26 cellular contexts compared by ENCODE assay signal in genomic region chr4:8761167-8761823, GRCh38.
DNase-seq lines count a peak whose midpoint lies in the region; ATAC-seq, FAIRE-seq and TF ChIP-seq lines count a peak whose summit lies in the region.
"Had no signal": no experiment of that assay in that cellular context is flagged by ENCODE, and none has a peak within 500 bp of the region (broad histone marks: within the 10 kb centered on the region; RNA-seq: fewer than 3 reads in every experiment).

No MANE protein-coding gene starts in this region.

- H4K91ac ChIP-seq in H9 (ENCODE audit: insufficient read length, low read depth, low read length): no peak overlapping the region
- no peak overlapping the region for H4K91ac ChIP-seq in neuronal stem cell (ENCODE audit: low read depth, low read length, poor library complexity)

- CTCF ChIA-PET in A549 (lab: Yijun Ruan, JAX): no interaction called here
- CTCF ChIA-PET in activated CD8-positive, alpha-beta T cell treated with anti-CD3 and anti-CD28 coated beads for 36 hours (lab: Charles Lee): no interaction called here

- no peak overlapping the region for H2BK15ac ChIP-seq in H9 (ENCODE audit: low read depth, low read length)
- no peak overlapping the region for H2BK15ac ChIP-seq in neuronal stem cell (ENCODE audit: low read length)

- no peak overlapping the region for H2BK5ac ChIP-seq in H9 (ENCODE audit: insufficient read length, low read length)
- no peak overlapping the region for H2BK5ac ChIP-seq in neuronal stem cell (ENCODE audit: low read length)

- no peak for TF ChIP-seq POLR2A in A549 (IDR thresholded peaks at IDR 0.05; ENCODE audit: low read length)
- TF ChIP-seq POLR2A in testis (IDR thresholded peaks at IDR 0.05): no peak

- H3K4me2 ChIP-seq in A549: no peak overlapping the region
- H3K4me2 ChIP-seq in H9 (ENCODE audit: insufficient read depth, insufficient read length, low read length): no peak overlapping the region
- no peak overlapping the region for H3K4me2 ChIP-seq in neuronal stem cell (ENCODE audit: insufficient read depth, low read length, poor library complexity, severe bottlenecking)

- DNase-seq in A549 (ENCODE audit: low read depth in 1 of 2, low spot score in 1 of 2): no peak
- DNase-seq in H9: no peak
- peak; percentile 12 for DNase-seq in glutamatergic neuron
- DNase-seq in neuronal stem cell (ENCODE audit: low spot score): no peak
- DNase-seq in DMS79 (lab: John Stamatoyannopoulos, UW): no peak
- no peak for DNase-seq in activated CD8-positive, alpha-beta T cell treated with anti-CD3 and anti-CD28 coated beads for 36 hours
- DNase-seq in testis: no peak
- no peak for DNase-seq in stimulated activated CD4-positive, alpha-beta T cell treated with anti-CD3 and anti-CD28 coated beads, Interleukin-2, amount 100 ng/mL, for 24 hours
- DNase-seq: activated CD4-positive, alpha-beta T cell treated with anti-CD3 and anti-CD28 coated beads for 36 hours; activated T-cell treated with anti-CD3 and anti-CD28 coated beads, Interleukin-2, amount 50 U/mL, for 72 hours; CD4-positive, alpha-beta T cell; cerebellar nuclear complex; erythroblast; foreskin fibroblast; hippocampal formation; Karpas-422; mammary epithelial cell; NCI-H1092; NCI-H2081; NCI-H345; occipital lobe; PC-3; SJCRH30; uterus had no signal

- H3K27me3 ChIP-seq in H9 (ENCODE audit: insufficient read depth, low read length) (no peaks in the 10 kb centered on the region), neuronal stem cell (ENCODE audit: control insufficient read depth in 3 of 3, insufficient read depth in 3 of 3, low read depth in 1 of 3, low read length in 3 of 3) (peaks cover 0 to 7% (median 0%) of the 10 kb centered on the region in 3 experiments), testis (no peaks in the 10 kb centered on the region)
- H3K27me3 ChIP-seq: uterus had no signal

- H3K27me3 Mint-ChIP-seq in H9 (ENCODE audit: low read depth) (peaks cover 2% of the 10 kb centered on the region), glutamatergic neuron (ENCODE audit: unreplicated experiment) (peaks cover 3% of the 10 kb centered on the region)
- H3K27me3 Mint-ChIP-seq in activated CD8-positive, alpha-beta T cell treated with anti-CD3 and anti-CD28 coated beads for 36 hours: no peaks in the 10 kb centered on the region
- H3K27me3 Mint-ChIP-seq: activated CD4-positive, alpha-beta T cell treated with anti-CD3 and anti-CD28 coated beads for 36 hours; CD4-positive, alpha-beta T cell had no signal

- H2BK120ac ChIP-seq in H9 (ENCODE audit: low read depth, low read length, poor library complexity, severe bottlenecking) (no peak overlapping the region), neuronal stem cell (ENCODE audit: low read depth, low read length) (no peak overlapping the region)

- intact Hi-C loops in activated CD8-positive, alpha-beta T cell treated with anti-CD3 and anti-CD28 coated beads for 36 hours (cut with micrococcal nuclease): no loop called here
- intact Hi-C loops in testis (cut with DNase I; ENCODE audit: low total_unique reads): no loop called here

- no peak overlapping the region for H3K56ac ChIP-seq in H9 (ENCODE audit: insufficient read length, low read depth, low read length)

- H2AK5ac ChIP-seq in H9 (ENCODE audit: insufficient read length, low read length) (no peak overlapping the region), neuronal stem cell (ENCODE audit: low read depth, low read length) (no peak overlapping the region)

- peak overlapping the region; percentile 38 for H3K18ac ChIP-seq in H9 (ENCODE audit: insufficient read length, low read depth, low read length)
- H3K18ac ChIP-seq in neuronal stem cell (ENCODE audit: low read length): peak overlapping the region; percentile 74

- no peaks in the 10 kb centered on the region for H3K79me2 ChIP-seq in H9 (ENCODE audit: insufficient read depth, low read length)

- no peaks in the 10 kb centered on the region for H3K4me1 ChIP-seq in A549
- no peaks in the 10 kb centered on the region for H3K4me1 ChIP-seq in H9 (ENCODE audit: insufficient read depth, low read length)
- H3K4me1 ChIP-seq in neuronal stem cell (ENCODE audit: control insufficient read depth in 2 of 2, insufficient read depth in 1 of 2, low read depth in 1 of 2, low read length in 2 of 2): peaks cover 0 to 6% of the 10 kb centered on the region in 2 donors
- no peaks in the 10 kb centered on the region for H3K4me1 ChIP-seq in testis
- H3K4me1 ChIP-seq: SJCRH30, uterus had no signal

- H3K9ac ChIP-seq in H9 (ENCODE audit: extremely low read depth, insufficient read length, low read length): no peak overlapping the region
- H3K9ac ChIP-seq in neuronal stem cell (ENCODE audit: low read depth, low read length, poor library complexity): no peak overlapping the region

- H3K23ac ChIP-seq in H9 (ENCODE audit: insufficient read length, low read depth, low read length): no peak overlapping the region
- no peak overlapping the region for H3K23ac ChIP-seq in neuronal stem cell (ENCODE audit: low read depth, low read length, poor library complexity)

- H3K36me3 ChIP-seq in neuronal stem cell (replicated peaks in 1 of 2; ENCODE audit: control insufficient read depth in 2 of 2, insufficient read depth in 2 of 2, low read length in 2 of 2): no peaks in the 10 kb centered on the region
- H3K36me3 ChIP-seq in testis (ENCODE audit: low read depth, missing control alignments): no peaks in the 10 kb centered on the region
- H3K36me3 ChIP-seq: SJCRH30, uterus had no signal

- H3K27ac Mint-ChIP-seq in H9: no peak overlapping the region
- H3K27ac Mint-ChIP-seq in glutamatergic neuron (ENCODE audit: unreplicated experiment): no peak overlapping the region
- H3K27ac Mint-ChIP-seq in activated CD8-positive, alpha-beta T cell treated with anti-CD3 and anti-CD28 coated beads for 36 hours: no peak overlapping the region
- H3K27ac Mint-ChIP-seq: activated CD4-positive, alpha-beta T cell treated with anti-CD3 and anti-CD28 coated beads for 36 hours; activated naive CD4-positive, alpha-beta T cell treated with anti-CD3 and anti-CD28 coated beads, Interleukin-2, amount 50 U/mL, for 72 hours; activated T-cell treated with anti-CD3 and anti-CD28 coated beads, Interleukin-2, amount 50 U/mL, for 72 hours; CD4-positive, alpha-beta T cell had no signal

- no peak for TF ChIP-seq CTCF in A549 (IDR thresholded peaks at IDR 0.05)
- TF ChIP-seq CTCF in H9 (conservative IDR thresholded peaks at IDR 0.05): no peak
- no peak for TF ChIP-seq CTCF in glutamatergic neuron (IDR thresholded peaks at IDR 0.05; ENCODE audit: partially characterized antibody, unreplicated experiment)
- no peak for TF ChIP-seq CTCF in activated CD8-positive, alpha-beta T cell treated with anti-CD3 and anti-CD28 coated beads for 36 hours (IDR thresholded peaks at IDR 0.05)
- no peak for TF ChIP-seq CTCF in testis (IDR thresholded peaks at IDR 0.05)

- no peaks in the 10 kb centered on the region for H4K20me1 ChIP-seq in H9 (ENCODE audit: control insufficient read depth, insufficient read depth, insufficient read length)

- H3K9me3 Mint-ChIP-seq in H9: no peaks in the 10 kb centered on the region
- peaks cover 4% of the 10 kb centered on the region for H3K9me3 Mint-ChIP-seq in glutamatergic neuron (ENCODE audit: unreplicated experiment)
- no peaks in the 10 kb centered on the region for H3K9me3 Mint-ChIP-seq in activated CD8-positive, alpha-beta T cell treated with anti-CD3 and anti-CD28 coated beads for 36 hours
- H3K9me3 Mint-ChIP-seq: activated T-cell treated with anti-CD3 and anti-CD28 coated beads, Interleukin-2, amount 50 U/mL, for 72 hours; CD4-positive, alpha-beta T cell had no signal

- no peak for TF ChIP-seq RAD21 in A549 (conservative IDR thresholded peaks at IDR 0.05 in 1 of 2, IDR thresholded peaks at IDR 0.05 in 1 of 2)

- H3K4me3 Mint-ChIP-seq in H9 (no peak overlapping the region), glutamatergic neuron (ENCODE audit: unreplicated experiment) (no peak overlapping the region)
- H3K4me3 Mint-ChIP-seq in activated CD8-positive, alpha-beta T cell treated with anti-CD3 and anti-CD28 coated beads for 36 hours: no peak overlapping the region
- H3K4me3 Mint-ChIP-seq: activated CD4-positive, alpha-beta T cell treated with anti-CD3 and anti-CD28 coated beads for 36 hours; activated T-cell treated with anti-CD3 and anti-CD28 coated beads, Interleukin-2, amount 50 U/mL, for 72 hours; CD4-positive, alpha-beta T cell had no signal

- no peak overlapping the region for H3T11ph ChIP-seq in H9 (ENCODE audit: low read length)

- H3K9me3 ChIP-seq in A549: no peaks in the 10 kb centered on the region
- no peaks in the 10 kb centered on the region for H3K9me3 ChIP-seq in H9 (ENCODE audit: control insufficient read depth, low read depth, low read length)
- H3K9me3 ChIP-seq in neuronal stem cell (replicated peaks in 1 of 2; ENCODE audit: control insufficient read depth in 2 of 2, insufficient read depth in 1 of 2, low read depth in 1 of 2, low read length in 2 of 2): peaks cover 0 to 1% of the 10 kb centered on the region in 2 donors
- H3K9me3 ChIP-seq in testis: no peaks in the 10 kb centered on the region
- H3K9me3 ChIP-seq: SJCRH30, uterus had no signal

- no peak overlapping the region for H4K5ac ChIP-seq in H9 (ENCODE audit: insufficient read length, low read depth, low read length)

- H3K4me1 Mint-ChIP-seq in H9: peaks cover 7 to 10% of the 10 kb centered on the region in 2 experiments; a peak in 3 of 4 replicates
- H3K4me1 Mint-ChIP-seq in glutamatergic neuron (ENCODE audit: low read depth, unreplicated experiment): peaks cover 4% of the 10 kb centered on the region
- H3K4me1 Mint-ChIP-seq in activated CD8-positive, alpha-beta T cell treated with anti-CD3 and anti-CD28 coated beads for 36 hours (ENCODE audit: low read depth): no peaks in the 10 kb centered on the region
- H3K4me1 Mint-ChIP-seq: activated CD4-positive, alpha-beta T cell treated with anti-CD3 and anti-CD28 coated beads for 36 hours had no signal

- no peak overlapping the region for H4K8ac ChIP-seq in H9 (replicated peaks; ENCODE audit: insufficient read length, low read depth, low read length)
- H4K8ac ChIP-seq in neuronal stem cell (ENCODE audit: low read depth, low read length): no peak overlapping the region

- no peak overlapping the region for H3K27ac ChIP-seq in A549
- H3K27ac ChIP-seq in H9 (ENCODE audit: insufficient read length, low read depth, low read length): no peak overlapping the region
- H3K27ac ChIP-seq in neuronal stem cell (replicated peaks; ENCODE audit: low read length): no peak overlapping the region
- no peak overlapping the region for H3K27ac ChIP-seq in testis
- H3K27ac ChIP-seq: SJCRH30, uterus had no signal

- no peaks in the 10 kb centered on the region for H3K79me1 ChIP-seq in H9 (ENCODE audit: insufficient read depth, low read depth, low read length, poor library complexity, severe bottlenecking)
- H3K79me1 ChIP-seq in neuronal stem cell (ENCODE audit: low read depth, low read length): no peaks in the 10 kb centered on the region

- H3K4me3 ChIP-seq in A549 (no peak overlapping the region), neuronal stem cell (ENCODE audit: low read length in 2 of 2) (no peak overlapping the region), testis (no peak overlapping the region)
- H3K4me3 ChIP-seq: SJCRH30, uterus had no signal

- H3K14ac ChIP-seq in H9 (ENCODE audit: insufficient read depth, low read length) (peak overlapping the region; percentile 26), neuronal stem cell (ENCODE audit: low read length) (peak overlapping the region; percentile 32)

- no peak for TF ChIP-seq EP300 in A549 (IDR thresholded peaks at IDR 0.05)

- H3K23me2 ChIP-seq in H9 (ENCODE audit: insufficient read length, low read depth, low read length, poor library complexity, severe bottlenecking): no peaks in the 10 kb centered on the region

- POLR2A ChIA-PET in A549 (lab: Yijun Ruan, JAX): no interaction called here
- POLR2A ChIA-PET in activated CD8-positive, alpha-beta T cell treated with anti-CD3 and anti-CD28 coated beads for 36 hours (lab: Charles Lee): no interaction called here

- ATAC-seq in A549: peak; percentile 40 to 42; a peak in 3 of 6 replicates
- ATAC-seq in activated CD8-positive, alpha-beta T cell treated with anti-CD3 and anti-CD28 coated beads for 36 hours: no peak
- ATAC-seq: activated CD4-positive, alpha-beta T cell treated with anti-CD3 and anti-CD28 coated beads for 36 hours; PC-3 had no signal

- no peak for FAIRE-seq in A549 (lab: Jason Lieb, UNC)
- FAIRE-seq: GM18507 had no signal

- no peak overlapping the region for H2BK20ac ChIP-seq in H9 (ENCODE audit: low read depth, low read length, poor library complexity, severe bottlenecking)

- H3K4ac ChIP-seq in H9 (ENCODE audit: low read depth, low read length): no peak overlapping the region
- no peak overlapping the region for H3K4ac ChIP-seq in neuronal stem cell (ENCODE audit: low read length)

- no peak overlapping the region for H2AFZ ChIP-seq in H9 (ENCODE audit: low read length)
- H2AFZ ChIP-seq in neuronal stem cell (ENCODE audit: low read length): no peak overlapping the region

- 85% methylated on average over 5 of the region's 17 CpGs for WGBS in A549 (ENCODE audit: missing lambda C conversion rate)
- no CpG with 5 or more reads among the region's 17 CpGs for WGBS in H9 (ENCODE audit: extremely low coverage, insufficient read length, low lambda C conversion rate)
- WGBS in neuronal stem cell (ENCODE audit: extremely low coverage in 2 of 2, insufficient read length in 2 of 2, insufficient replicate concordance in 1 of 2), 2 donors: no CpG with 5 or more reads among the region's 17 CpGs
- WGBS in testis, 2 donors: 54 to 55% methylated on average over 17 of the region's 17 CpGs

- H3K36me3 Mint-ChIP-seq in H9 (ENCODE audit: insufficient read depth in 1 of 3, low read depth in 3 of 3) (no peaks in the 10 kb centered on the region), glutamatergic neuron (ENCODE audit: unreplicated experiment) (peaks cover 5% of the 10 kb centered on the region)
- no peaks in the 10 kb centered on the region for H3K36me3 Mint-ChIP-seq in activated CD8-positive, alpha-beta T cell treated with anti-CD3 and anti-CD28 coated beads for 36 hours (ENCODE audit: low read depth)
- H3K36me3 Mint-ChIP-seq: activated naive CD4-positive, alpha-beta T cell treated with anti-CD3 and anti-CD28 coated beads, Interleukin-2, amount 50 U/mL, for 72 hours had no signal

- H2BK12ac ChIP-seq in H9 (ENCODE audit: insufficient read length, low read depth, low read length) (no peak overlapping the region), neuronal stem cell (ENCODE audit: low read length) (no peak overlapping the region)
